ENCODE assay signal across 22 cellular contexts in the genomic region with DNA sequence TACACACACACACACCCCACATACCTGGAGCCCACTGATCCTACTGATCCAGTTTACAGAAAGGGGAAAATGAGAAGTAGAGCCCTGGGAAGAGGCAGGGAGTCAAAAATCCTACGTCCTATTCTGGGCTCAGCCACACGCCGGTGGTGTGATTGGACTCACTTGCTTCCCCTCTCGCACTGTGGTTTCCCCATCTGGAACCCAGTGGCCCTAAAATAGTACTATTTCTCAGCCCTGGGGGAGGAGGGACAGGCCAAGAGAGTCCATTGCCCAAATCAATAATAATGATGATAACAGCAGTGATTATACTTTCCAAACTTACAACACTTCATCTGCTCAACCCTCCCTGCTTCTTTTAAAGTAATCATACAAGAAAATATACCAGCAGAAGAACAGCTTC. TPM values are rescaled to one million over a fixed set of nuclear protein-coding genes. Genes with fewer than 3 reads are reported as not detected.
"Had no signal": no experiment of that assay in that cellular context is flagged by ENCODE, and none has a peak within 500 bp of the region (broad histone marks: within the 10 kb centered on the region; RNA-seq: fewer than 3 reads in every experiment).

No MANE protein-coding gene starts in this region.

- H2AFZ ChIP-seq: parathyroid adenoma had no signal

- H3K9me3 ChIP-seq: adrenal gland, mucosa of descending colon, neutrophil, right atrium auricular region, upper lobe of left lung had no signal

- DNase-seq: activated CD4-positive, alpha-beta T cell treated with anti-CD3 and anti-CD28 coated beads for 48 hours; activated CD8-positive, alpha-beta T cell treated with anti-CD3 and anti-CD28 coated beads for 36 hours; activated effector memory CD4-positive, alpha-beta T cell treated with Interleukin-2 at 50 U/mL for 16 hours; activated T-cell treated with anti-CD3 and anti-CD28 coated beads, Interleukin-2, amount 50 U/mL, for 4 hours; heart right ventricle; left cardiac atrium; mammary epithelial cell; mucosa of descending colon; naive thymus-derived CD8-positive, alpha-beta T cell; stimulated activated naive CD8-positive, alpha-beta T cell treated with anti-CD3 and anti-CD28 coated beads, Interleukin-15, amount 100 ng/mL, for 72 hours; T-helper 17 cell; upper lobe of left lung had no signal

- H3K9ac ChIP-seq: parathyroid adenoma had no signal

- H3K79me2 ChIP-seq: parathyroid adenoma had no signal

- H3K36me3 ChIP-seq: adrenal gland, gastroesophageal sphincter, heart right ventricle, neutrophil, right atrium auricular region, upper lobe of left lung had no signal

- H3K27ac ChIP-seq: adrenal gland, gastroesophageal sphincter, heart right ventricle, neutrophil, parathyroid adenoma, right atrium auricular region, upper lobe of left lung had no signal

- H3K27me3 ChIP-seq: adrenal gland, right atrium auricular region, upper lobe of left lung had no signal

- FAIRE-seq: endometrium, TTC549 had no signal

- ATAC-seq: activated CD8-positive, alpha-beta T cell treated with anti-CD3 and anti-CD28 coated beads for 36 hours; activated T-cell treated with anti-CD3 and anti-CD28 coated beads, Interleukin-2, amount 50 U/mL, for 4 hours; gastroesophageal sphincter; left cardiac atrium; mucosa of descending colon; naive thymus-derived CD8-positive, alpha-beta T cell; stimulated activated naive CD8-positive, alpha-beta T cell treated with anti-CD3 and anti-CD28 coated beads, Interleukin-15, amount 100 ng/mL, for 72 hours; T-helper 17 cell; WTC11 had no signal

- H3K4me3 ChIP-seq: adrenal gland, gastroesophageal sphincter, heart right ventricle, mucosa of descending colon, right atrium auricular region, upper lobe of left lung had no signal

- H3K4me1 ChIP-seq: adrenal gland, gastroesophageal sphincter, parathyroid adenoma, right atrium auricular region had no signal

RNA-seq across cellular contexts. Expression of a gene that starts 2.9 kb away (rescaled TPM):
- total RNA-seq: naive thymus-derived CD8-positive, alpha-beta T cell; right atrium auricular region; T-helper 17 cell had no signal

RNA-seq across cellular contexts. Expression of a gene that starts 21.1 kb away (rescaled TPM):
- total RNA-seq: activated CD8-positive, alpha-beta T cell treated with anti-CD3 and anti-CD28 coated beads for 36 hours; activated T-cell treated with anti-CD3 and anti-CD28 coated beads, Interleukin-2, amount 50 U/mL, for 4 hours; adrenal gland; heart right ventricle; left cardiac atrium; mammary epithelial cell; naive thymus-derived CD8-positive, alpha-beta T cell; right atrium auricular region; T-helper 17 cell; temporal lobe; WTC11 had no signal
- polyA plus RNA-seq: adrenal gland; heart right ventricle; mammary epithelial cell; naive thymus-derived CD8-positive, alpha-beta T cell had no signal

RNA-seq across cellular contexts. Expression of a gene that starts 52.0 kb away (rescaled TPM):
- total RNA-seq: adrenal gland; gastroesophageal sphincter; heart right ventricle; left cardiac atrium; mammary epithelial cell; mucosa of descending colon; naive thymus-derived CD8-positive, alpha-beta T cell; T-helper 17 cell; temporal lobe; WTC11 had no signal
- polyA plus RNA-seq: adrenal gland, esophagus had no signal
